In genomic region chrX:135522132-135522530, GRCh38 we compare ENCODE assay signal across 8 cellular contexts. TPM values are rescaled to one million over a fixed set of nuclear protein-coding genes. Genes with fewer than 3 reads are reported as not detected.
DNase-seq lines count a peak whose midpoint lies in the region; ATAC-seq, FAIRE-seq and TF ChIP-seq lines count a peak whose summit lies in the region.

No MANE protein-coding gene starts in this region.

- POLR2A ChIA-PET in AG04450 (lab: Yijun Ruan, JAX): no interaction called here

- DNase-seq in AG04450 (ENCODE audit: low read depth, low spot score) (no peak), bronchial epithelial cell (ENCODE audit: low read depth) (no peak), COLO829 (ENCODE audit: low spot score) (no peak), iPS-NIHi7 (ENCODE audit: extremely low spot score) (no peak)

- H3K9me3 ChIP-seq in AG04450 (ENCODE audit: control insufficient read depth, insufficient read depth, low read length): no peaks in the 10 kb centered on the region
- H3K9me3 ChIP-seq in HUES64 (ENCODE audit: insufficient read depth, low read depth, low read length): no peaks in the 10 kb centered on the region
- no peaks in the 10 kb centered on the region for H3K9me3 ChIP-seq in muscle layer of colon (ENCODE audit: low read length)

- FAIRE-seq in bronchial epithelial cell (lab: Jason Lieb, UNC): no peak

- no peak for TF ChIP-seq CTCF in AG04450 (IDR thresholded peaks at IDR 0.05; ENCODE audit: low read depth, low read length)
- no peak for TF ChIP-seq CTCF in bronchial epithelial cell (IDR thresholded peaks at IDR 0.05; ENCODE audit: insufficient read depth, low read length, severe bottlenecking)

- WGBS in HUES64: 3% methylated on average over 8 of the region's 9 CpGs

- CTCF ChIA-PET in AG04450 (lab: Charles Lee): interaction anchor here (1.0 kb wide), 1 partner anchor 18 kb away, joined by 3 read pairs; no protein-coding TSS in a partner anchor

- H3K36me3 ChIP-seq in HUES64 (ENCODE audit: insufficient read depth, low read length) (no peaks in the 10 kb centered on the region), bronchial epithelial cell (ENCODE audit: control insufficient read depth, insufficient read depth, low read length) (no peaks in the 10 kb centered on the region), muscle layer of colon (ENCODE audit: insufficient read depth, low read length) (no peaks in the 10 kb centered on the region)

- peak overlapping the region; percentile 64 for H3K4me3 ChIP-seq in AG04450 (ENCODE audit: low read depth, low read length)
- peak overlapping the region; percentile 81 for H3K4me3 ChIP-seq in HUES64 (ENCODE audit: low read length)
- peak overlapping the region; percentile 42 for H3K4me3 ChIP-seq in bronchial epithelial cell (ENCODE audit: low read depth, low read length)
- H3K4me3 ChIP-seq in muscle layer of colon (ENCODE audit: low read depth in 1 of 2, low read length in 2 of 2): peak overlapping the region in 1 of 2 donors; percentile 55

- no peaks in the 10 kb centered on the region for H3K27me3 ChIP-seq in AG04450 (ENCODE audit: control insufficient read depth, insufficient read depth, low read length)
- no peaks in the 10 kb centered on the region for H3K27me3 ChIP-seq in HUES64 (ENCODE audit: insufficient read depth, low read length)
- H3K27me3 ChIP-seq in bronchial epithelial cell (ENCODE audit: control insufficient read depth, insufficient read depth, low read length): no peaks in the 10 kb centered on the region
- H3K27me3 ChIP-seq in muscle layer of colon (ENCODE audit: control insufficient read depth in 1 of 2, insufficient read depth in 2 of 2, low read length in 2 of 2): no peaks in the 10 kb centered on the region

- ATAC-seq in HG03520 (IDR thresholded peaks at IDR 0.05; ENCODE audit: unreplicated experiment) (no peak), GM21619 (IDR thresholded peaks at IDR 0.05; ENCODE audit: unreplicated experiment) (no peak)

- H3K9ac ChIP-seq in HUES64 (ENCODE audit: low read depth, low read length): peak overlapping the region; percentile 70
- peak overlapping the region; percentile 20 for H3K9ac ChIP-seq in muscle layer of colon (ENCODE audit: low read length)

- H3K4me1 ChIP-seq in HUES64 (ENCODE audit: insufficient read depth, low read length): peaks cover 10% of the 10 kb centered on the region; the same call in 1 of the 2 replicates
- H3K4me1 ChIP-seq in muscle layer of colon (ENCODE audit: insufficient read depth, low read length): no peaks in the 10 kb centered on the region

- H3K27ac ChIP-seq in AG04450 (ENCODE audit: low read depth, low read length) (peak overlapping the region; percentile 68), HUES64 (ENCODE audit: low read depth, low read length) (peak overlapping the region; percentile 72), muscle layer of colon (ENCODE audit: low read depth, low read length) (peak overlapping the region; percentile 53)

RNA-seq across cellular contexts. Expression of gene INTS6L, which starts 1.7 kb away (rescaled TPM):
- 6.9 and 10.4 TPM in 2 replicates for polyA plus RNA-seq in AG04450 (2011; rRNA removed)
- 4.0 and 5.3 TPM in 2 replicates for polyA minus RNA-seq in AG04450 (2011; rRNA and poly(A)+ RNA removed)
- 6.3 TPM for polyA plus RNA-seq in HUES64 (2013, experiment 1 of 2)
- polyA plus RNA-seq in HUES64 (2013, experiment 2 of 2): 6.4 TPM
- total RNA-seq in bronchial epithelial cell: 3.2 TPM in 2 replicates
